In the genomic region with DNA sequence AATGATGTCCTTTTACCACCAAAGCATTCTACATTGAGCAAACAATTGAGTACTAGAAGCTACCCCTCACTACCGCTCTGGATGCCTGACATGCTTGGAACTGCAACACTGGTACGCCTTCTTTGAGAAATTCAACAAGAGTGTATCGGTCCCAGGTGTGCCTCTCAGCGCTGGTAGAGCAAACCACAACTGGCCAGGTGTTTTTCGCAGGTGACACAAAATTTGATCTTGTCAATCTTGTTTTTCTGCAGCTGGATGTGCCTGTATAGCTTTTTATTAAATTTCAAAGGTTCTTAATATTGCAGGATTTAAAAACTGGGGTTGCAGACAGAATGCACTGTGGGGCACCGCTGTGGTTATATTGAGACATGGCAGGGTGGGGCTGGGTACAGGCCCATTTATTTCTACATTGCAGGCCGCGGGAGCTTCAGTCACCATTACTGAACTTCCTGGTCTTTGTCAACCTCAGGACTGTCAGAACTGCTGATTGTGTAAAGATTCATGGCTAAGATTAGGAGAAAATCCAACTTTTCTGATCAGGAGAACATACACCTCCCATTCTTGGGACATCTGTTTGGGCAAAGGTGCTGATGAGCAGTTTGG, we compare ENCODE assay signal across 15 cellular contexts. TPM values are rescaled to one million over a fixed set of nuclear protein-coding genes. Genes with fewer than 3 reads are reported as not detected.
A peak's percentile ranks its signal among the peaks of the same experiment; 100 is the strongest.
DNase-seq lines count a peak whose midpoint lies in the region; FAIRE-seq and TF ChIP-seq lines count a peak whose summit lies in the region.
"Had no signal": no experiment of that assay in that cellular context is flagged by ENCODE, and none has a peak within 500 bp of the region (broad histone marks: within the 10 kb centered on the region; RNA-seq: fewer than 3 reads in every experiment).

No MANE protein-coding gene starts in this region.

- H3K36me3 ChIP-seq in bronchial epithelial cell (ENCODE audit: control insufficient read depth, insufficient read depth, low read length): no peaks in the 10 kb centered on the region

- TF ChIP-seq CTCF in bronchial epithelial cell (IDR thresholded peaks at IDR 0.05; ENCODE audit: insufficient read depth, low read length, severe bottlenecking): no peak

- intact Hi-C loops in activated CD4-positive, alpha-beta T cell treated with anti-CD3 and anti-CD28 coated beads, Interleukin-2, amount 10 ng/mL, durations not matched to agents 24 days and 14 days (cut with micrococcal nuclease): loop anchor here (1.0 to 2.0 kb wide), 2 partner anchors 19 to 56 kb away; no protein-coding TSS in a partner anchor

- peak overlapping the region; percentile 90 for H3K27ac Mint-ChIP-seq in activated CD4-positive, alpha-beta T cell treated with anti-CD3 and anti-CD28 coated beads, Interleukin-2, amount 10 ng/mL, durations not matched to agents 24 days and 14 days
- H3K27ac Mint-ChIP-seq: brain had no signal

- peak overlapping the region in 16 of 21 experiments; percentile 12 to 93 (median 69) for H3K27ac ChIP-seq in skin epidermis
- H3K27ac ChIP-seq: A549 had no signal

- H3K27me3 Mint-ChIP-seq in activated CD4-positive, alpha-beta T cell treated with anti-CD3 and anti-CD28 coated beads, Interleukin-2, amount 10 ng/mL, durations not matched to agents 24 days and 14 days: no peaks in the 10 kb centered on the region

- no peaks in the 10 kb centered on the region for H3K36me3 Mint-ChIP-seq in activated CD4-positive, alpha-beta T cell treated with anti-CD3 and anti-CD28 coated beads, Interleukin-2, amount 10 ng/mL, durations not matched to agents 24 days and 14 days (ENCODE audit: low read depth)
- H3K36me3 Mint-ChIP-seq: brain had no signal

- peaks cover 3% of the 10 kb centered on the region for H3K9me3 Mint-ChIP-seq in activated CD4-positive, alpha-beta T cell treated with anti-CD3 and anti-CD28 coated beads, Interleukin-2, amount 10 ng/mL, durations not matched to agents 24 days and 14 days

- peak overlapping the region; percentile 67 for H3K4me3 Mint-ChIP-seq in activated CD4-positive, alpha-beta T cell treated with anti-CD3 and anti-CD28 coated beads, Interleukin-2, amount 10 ng/mL, durations not matched to agents 24 days and 14 days
- H3K4me3 Mint-ChIP-seq: brain had no signal

- no peaks in the 10 kb centered on the region for H3K27me3 ChIP-seq in bronchial epithelial cell (ENCODE audit: control insufficient read depth, insufficient read depth, low read length)

- H3K4me1 Mint-ChIP-seq in activated CD4-positive, alpha-beta T cell treated with anti-CD3 and anti-CD28 coated beads, Interleukin-2, amount 10 ng/mL, durations not matched to agents 24 days and 14 days: peaks cover 60% of the 10 kb centered on the region
- H3K4me1 Mint-ChIP-seq: brain had no signal

- no peak for DNase-seq in activated CD4-positive, alpha-beta T cell treated with anti-CD3 and anti-CD28 coated beads, Interleukin-2, amount 10 ng/mL, durations not matched to agents 24 days and 14 days
- DNase-seq in activated CD4-positive, alpha-beta T cell treated with anti-CD3 and anti-CD28 coated beads, Interleukin-2, amount 50 U/mL, for 4 hours: no peak
- DNase-seq in NOMO-1 treated with DMSO at 0.1 percent for 48 hours (lab: John Stamatoyannopoulos, UW; ENCODE audit: unreplicated experiment) (peak; percentile 81), bronchial epithelial cell (ENCODE audit: low read depth) (no peak), DMS 273 treated with DMSO at 0.1 percent for 48 hours (lab: John Stamatoyannopoulos, UW) (no peak), LoVo (ENCODE audit: low spot score) (no peak), NCI-H345 (lab: John Stamatoyannopoulos, UW) (no peak)
- DNase-seq: NCI-H2029 treated with DMSO at 0.1 percent for 48 hours, T-helper 9 cell had no signal

- FAIRE-seq in bronchial epithelial cell (lab: Jason Lieb, UNC): peak; percentile 40
- FAIRE-seq: A549, endothelial cell of umbilical vein had no signal

- no peak overlapping the region for H3K4me3 ChIP-seq in bronchial epithelial cell (ENCODE audit: low read depth, low read length)
- no peak overlapping the region for H3K4me3 ChIP-seq in skin epidermis
- H3K4me3 ChIP-seq: A549 had no signal

RNA-seq across cellular contexts. Expression of gene SNX20, which starts 4.4 kb away (rescaled TPM):
- total RNA-seq in activated CD4-positive, alpha-beta T cell treated with anti-CD3 and anti-CD28 coated beads, Interleukin-2, amount 10 ng/mL, durations not matched to agents 24 days and 14 days: 33.3 and 34.9 TPM in 2 replicates
- total RNA-seq in bronchial epithelial cell: not detected in 2 replicates
- total RNA-seq: Daoy, endothelial cell of umbilical vein had no signal

RNA-seq across cellular contexts. Expression of gene NOD2, which starts 7.8 kb away (rescaled TPM):
- total RNA-seq in activated CD4-positive, alpha-beta T cell treated with anti-CD3 and anti-CD28 coated beads, Interleukin-2, amount 10 ng/mL, durations not matched to agents 24 days and 14 days: 8.3 and 9.3 TPM in 2 replicates
- total RNA-seq in bronchial epithelial cell: 2.4 and 11.6 TPM in 2 replicates
- total RNA-seq: OCI-LY7 had no signal

RNA-seq across cellular contexts. Expression of gene CYLD, which starts 56.3 kb away (rescaled TPM):
- 178 TPM in 2 replicates for total RNA-seq in activated CD4-positive, alpha-beta T cell treated with anti-CD3 and anti-CD28 coated beads, Interleukin-2, amount 10 ng/mL, durations not matched to agents 24 days and 14 days
- 27.9 and 39.7 TPM in 2 replicates for total RNA-seq in bronchial epithelial cell

Comparison
In these comparisons a context has a peak if more than half of its experiments do, and no peak if none do; other contexts are left out.
1. RNA of gene SNX20, which starts 4.4 kb away (total RNA-seq): 33.3 to 34.9 TPM in activated CD4-positive, alpha-beta T cell treated with anti-CD3 and anti-CD28 coated beads, Interleukin-2, amount 10 ng/mL, durations not matched to agents 24 days and 14 days; not detected in bronchial epithelial cell; every median in the first group is over 10 times any median in the second.